In the genomic region with DNA sequence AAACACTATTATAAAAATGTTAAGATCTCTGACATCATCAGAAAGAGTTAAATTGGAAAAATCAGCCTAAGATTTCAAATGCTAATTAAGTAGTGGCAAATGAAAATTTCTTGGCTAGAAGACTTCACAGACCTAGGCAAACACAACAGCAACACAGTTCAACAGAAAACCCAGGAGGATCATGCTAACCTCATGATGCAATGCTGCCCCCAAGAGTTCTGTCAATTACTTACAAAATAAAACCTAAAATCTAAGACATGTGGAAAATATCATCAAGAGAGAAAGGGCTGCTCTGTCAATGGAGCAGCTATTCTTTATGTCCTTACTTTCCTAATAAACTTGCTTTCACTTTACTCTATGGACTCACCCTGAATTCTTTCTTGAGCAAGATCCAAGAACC, we compare ENCODE assay signal across 8 cellular contexts. TPM values are rescaled to one million over a fixed set of nuclear protein-coding genes. Genes with fewer than 3 reads are reported as not detected.
DNase-seq lines count a peak whose midpoint lies in the region; ATAC-seq, FAIRE-seq and TF ChIP-seq lines count a peak whose summit lies in the region.

No MANE protein-coding gene starts in this region.

- no TSS peak for BruUV-seq in PC-9 (replicated peaks; lab: Mats Ljungman, UMichigan)

- H3K9me3 ChIP-seq in PC-9 (ENCODE audit: insufficient read depth, low read depth) (no peaks in the 10 kb centered on the region), colonic mucosa (no peaks in the 10 kb centered on the region)

- H3F3A ChIP-seq in PC-9 (ENCODE audit: insufficient read depth, low read depth) = no peaks in the 10 kb centered on the region

- H4K20me1 ChIP-seq in PC-9 (ENCODE audit: insufficient read depth) = no peaks in the 10 kb centered on the region

- peaks cover 0 to 3% (median 0%) of the 10 kb centered on the region in 4 donors for H3K4me1 Mint-ChIP-seq in naive thymus-derived CD8-positive, alpha-beta T cell
- H3K4me1 Mint-ChIP-seq in glutamatergic neuron (ENCODE audit: low read depth, unreplicated experiment) = peaks cover 7% of the 10 kb centered on the region

- no peak overlapping the region for H3K9ac ChIP-seq in colonic mucosa (ENCODE audit: low read depth in 2 of 2, low read length in 2 of 2)

- H3K27me3 ChIP-seq in PC-9 (ENCODE audit: insufficient read depth, low read depth) (no peaks in the 10 kb centered on the region), colonic mucosa (peaks cover 6% of the 10 kb centered on the region)

- H3K4me2 ChIP-seq in PC-9 = no peak overlapping the region

- H3K4me1 ChIP-seq in PC-9 (replicated peaks; ENCODE audit: insufficient read depth) = no peaks in the 10 kb centered on the region
- no peaks in the 10 kb centered on the region for H3K4me1 ChIP-seq in colonic mucosa

- FAIRE-seq in GM18507 (lab: Jason Lieb, UNC) = peak; percentile 67

- POLR2A ChIA-PET in PC-9 (lab: Charles Lee; ENCODE audit: unreplicated experiment) = no interaction called here
- POLR2A ChIA-PET in naive thymus-derived CD8-positive, alpha-beta T cell (lab: Charles Lee) = no interaction called here

- H3K79me2 ChIP-seq in PC-9 (ENCODE audit: low read depth) = no peaks in the 10 kb centered on the region

- TF ChIP-seq CTCF in C4-2B (conservative IDR thresholded peaks at IDR 0.05) = peak; percentile 51
- TF ChIP-seq CTCF in PC-9 (conservative IDR thresholded peaks at IDR 0.05) = peak; percentile 45
- peak; percentile 15 for TF ChIP-seq CTCF in colonic mucosa (IDR thresholded peaks at IDR 0.05)
- no peak for TF ChIP-seq CTCF in glutamatergic neuron (IDR thresholded peaks at IDR 0.05; ENCODE audit: partially characterized antibody, unreplicated experiment)

- H3K27ac Mint-ChIP-seq in naive thymus-derived CD8-positive, alpha-beta T cell = no peak overlapping the region
- no peak overlapping the region for H3K27ac Mint-ChIP-seq in glutamatergic neuron (ENCODE audit: unreplicated experiment)

- H3K4me3 Mint-ChIP-seq in naive thymus-derived CD8-positive, alpha-beta T cell = no peak overlapping the region
- no peak overlapping the region for H3K4me3 Mint-ChIP-seq in glutamatergic neuron (ENCODE audit: unreplicated experiment)

- H3K9me2 ChIP-seq in PC-9 (ENCODE audit: insufficient read depth) = no peaks in the 10 kb centered on the region

- H3K4me3 ChIP-seq in PC-9 (no peak overlapping the region), colonic mucosa (no peak overlapping the region)

- peak in 1 of 2 donors; percentile 44 for ATAC-seq in naive thymus-derived CD8-positive, alpha-beta T cell
- ATAC-seq in GM21723 (IDR thresholded peaks at IDR 0.05; ENCODE audit: unreplicated experiment) = no peak
- no peak for ATAC-seq in GM21423 (IDR thresholded peaks at IDR 0.05; ENCODE audit: unreplicated experiment)

- intact Hi-C loops in PC-9 (cut with micrococcal nuclease; ENCODE audit: unreplicated experiment) (loop anchor here (1.0 to 2.0 kb wide), 3 partner anchors 548 to 740 kb away; a partner anchor contains a TSS), colonic mucosa (cut with DNase I) (no loop called here)

- H3K36me3 ChIP-seq in PC-9 (ENCODE audit: low read depth) (no peaks in the 10 kb centered on the region), colonic mucosa (no peaks in the 10 kb centered on the region)

- H3K27ac ChIP-seq in C4-2B (no peak overlapping the region), PC-9 (no peak overlapping the region), colonic mucosa (no peak overlapping the region)

- H3K9me3 Mint-ChIP-seq in naive thymus-derived CD8-positive, alpha-beta T cell = no peaks in the 10 kb centered on the region
- peaks cover 2% of the 10 kb centered on the region for H3K9me3 Mint-ChIP-seq in glutamatergic neuron (ENCODE audit: unreplicated experiment)

- H2AFZ ChIP-seq in PC-9 = no peak overlapping the region

- peaks cover 0 to 43% (median 0%) of the 10 kb centered on the region in 3 donors for H3K36me3 Mint-ChIP-seq in naive thymus-derived CD8-positive, alpha-beta T cell
- no peaks in the 10 kb centered on the region for H3K36me3 Mint-ChIP-seq in glutamatergic neuron (ENCODE audit: unreplicated experiment)

- DNase-seq in GM18507 (ENCODE audit: extremely low spot score, insufficient read length, low read depth) (no peak), PC-9 (peak in 1 of 2 experiments; percentile 10), colonic mucosa (no peak), glutamatergic neuron (no peak)
- peak in 7 of 10 donors; percentile 0 to 43 (median 22) for DNase-seq in naive thymus-derived CD8-positive, alpha-beta T cell

- H3K27me3 Mint-ChIP-seq in naive thymus-derived CD8-positive, alpha-beta T cell = no peaks in the 10 kb centered on the region
- H3K27me3 Mint-ChIP-seq in glutamatergic neuron (ENCODE audit: unreplicated experiment) = peaks cover 1% of the 10 kb centered on the region

- CTCF ChIA-PET in PC-9 (lab: Charles Lee) = no interaction called here

RNA-seq across cellular contexts. Expression of a gene that starts 21.0 kb away (rescaled TPM):
- not detected in 2 replicates for total RNA-seq in PC-9 (2021)
- not detected for total RNA-seq in colonic mucosa
- total RNA-seq in naive thymus-derived CD8-positive, alpha-beta T cell = not detected
- polyA plus RNA-seq in naive thymus-derived CD8-positive, alpha-beta T cell = not detected
- not detected for total RNA-seq in glutamatergic neuron (ENCODE audit: unreplicated experiment)

RNA-seq across cellular contexts. Expression of a gene that starts 41.5 kb away (rescaled TPM):
- 14.0 and 15.8 TPM in 2 replicates for total RNA-seq in PC-9 (2021)
- total RNA-seq in colonic mucosa = 10 to 100 TPM; 17.7 to 18.9 TPM
- 1 to 10 TPM; 7.8 to 8.2 TPM for total RNA-seq in naive thymus-derived CD8-positive, alpha-beta T cell
- polyA plus RNA-seq in naive thymus-derived CD8-positive, alpha-beta T cell = 1 to 10 TPM; 4.3 to 5.0 (median 4.5) TPM
- total RNA-seq in glutamatergic neuron (ENCODE audit: unreplicated experiment) = 29.0 TPM

RNA-seq across cellular contexts. Expression of a gene that starts 48.4 kb away (rescaled TPM):
- total RNA-seq in PC-9 (2021) (29.0 and 41.2 TPM in 2 replicates), colonic mucosa (10 to 100 TPM; 45.8 to 63.5 TPM), glutamatergic neuron (ENCODE audit: unreplicated experiment) (19.0 TPM)
- total RNA-seq in naive thymus-derived CD8-positive, alpha-beta T cell = 10 to 100 TPM; 13.6 to 16.4 TPM
- polyA plus RNA-seq in naive thymus-derived CD8-positive, alpha-beta T cell = 10 to 100 TPM; 13.3 to 17.8 (median 16.7) TPM

Comparison
In these comparisons a context has a peak if more than half of its experiments do, and no peak if none do; other contexts are left out.
1. DNase-seq: peak in naive thymus-derived CD8-positive, alpha-beta T cell (7 of 10); none in GM18507 (single experiment), colonic mucosa (single experiment) and glutamatergic neuron (single experiment).